Comparison of ENCODE assay signal across 4 cellular contexts in genomic region chr6:115302731-115303130, GRCh38.
"Had no signal": no experiment of that assay in that cellular context is flagged by ENCODE, and none has a peak within 500 bp of the region (broad histone marks: within the 10 kb centered on the region; RNA-seq: fewer than 3 reads in every experiment).

No MANE protein-coding gene starts in this region.

- DNase-seq: GM23248, GOT3, HFFc6, KG1 had no signal
